In genomic region chr21:34817821-34818662, GRCh38 we compare ENCODE assay signal across 1 cellular context.
A peak's percentile ranks its signal among the peaks of the same experiment; 100 is the strongest.
TF ChIP-seq lines count a peak whose summit lies in the region.

No MANE protein-coding gene starts in this region.

TF ChIP-seq in HepG2, 621 proteins besides CTCF, POLR2A, EP300 and RAD21 (continued from another document and continues in another):
- TF ChIP-seq ATF2 (CRISPR knock-in tag; IDR thresholded peaks at IDR 0.05) (no peak), REST (IDR thresholded peaks at IDR 0.05; ENCODE audit: borderline replicate concordance in 1 of 2, low read depth in 1 of 2, low read length in 2 of 2) (peak in 1 of 2 experiments; percentile 10; a peak in 1 of 4 replicates), TOE1 (CRISPR knock-in tag; IDR thresholded peaks at IDR 0.05) (no peak), CREBL2 (CRISPR knock-in tag; IDR thresholded peaks at IDR 0.05; ENCODE audit: borderline replicate concordance) (no peak), ZNF501 (CRISPR knock-in tag; IDR thresholded peaks at IDR 0.05) (peak; percentile 67), ZNF878 (CRISPR knock-in tag; IDR thresholded peaks at IDR 0.05) (peak; percentile 71; the same call in 1 of the 2 replicates), ZFP62 (CRISPR knock-in tag; IDR thresholded peaks at IDR 0.05) (no peak), HMG20A (CRISPR knock-in tag; IDR thresholded peaks at IDR 0.05; ENCODE audit: borderline replicate concordance) (peak; percentile 69; the same call in 1 of the 2 replicates), ZGPAT (CRISPR knock-in tag; IDR thresholded peaks at IDR 0.05) (peak; percentile 71), ZNF619 (CRISPR knock-in tag; IDR thresholded peaks at IDR 0.05) (no peak), FOXM1 (CRISPR knock-in tag; IDR thresholded peaks at IDR 0.05) (no peak), ZFYVE20 (CRISPR knock-in tag; IDR thresholded peaks at IDR 0.05; ENCODE audit: borderline replicate concordance, low read depth) (no peak), ZNF292 (CRISPR knock-in tag; IDR thresholded peaks at IDR 0.05; ENCODE audit: borderline replicate concordance, low read depth) (peak; percentile 94; the same call in 1 of the 2 replicates), PRPF4 (IDR thresholded peaks at IDR 0.05; ENCODE audit: low read depth, low read length, poor library complexity, severe bottlenecking) (no peak), ZNF3 (CRISPR knock-in tag; IDR thresholded peaks at IDR 0.05) (no peak), GZF1 (CRISPR knock-in tag; IDR thresholded peaks at IDR 0.05) (no peak), NCOA2 (CRISPR knock-in tag; IDR thresholded peaks at IDR 0.05) (peak; percentile 71), SIN3A (IDR thresholded peaks at IDR 0.05; ENCODE audit: borderline replicate concordance, low read depth, low read length) (peak; percentile 81; the same call in 1 of the 2 replicates), MED8 (CRISPR knock-in tag; IDR thresholded peaks at IDR 0.05; ENCODE audit: insufficient replicate concordance) (no peak), ZNF784 (CRISPR knock-in tag; IDR thresholded peaks at IDR 0.05; ENCODE audit: borderline replicate concordance) (no peak), REL (CRISPR knock-in tag; conservative IDR thresholded peaks at IDR 0.05) (no peak), RARA (CRISPR knock-in tag; IDR thresholded peaks at IDR 0.05) (peak; percentile 45; the same call in 1 of the 2 replicates), HOXA5 (CRISPR knock-in tag; IDR thresholded peaks at IDR 0.05) (no peak), SAFB2 (CRISPR knock-in tag; IDR thresholded peaks at IDR 0.05; ENCODE audit: borderline replicate concordance, low read depth) (peak; percentile 29; the same call in 1 of the 2 replicates), ZNF883 (CRISPR knock-in tag; IDR thresholded peaks at IDR 0.05; ENCODE audit: not compliant biosample characterization) (no peak), ZBTB21 (CRISPR knock-in tag; IDR thresholded peaks at IDR 0.05) (no peak), ZBTB7A (CRISPR knock-in tag; IDR thresholded peaks at IDR 0.05) (peak; percentile 70; the same call in 1 of the 2 replicates), ATF7-NPFF (CRISPR knock-in tag; IDR thresholded peaks at IDR 0.05; ENCODE audit: low read depth) (no peak), KLF13 (CRISPR knock-in tag; IDR thresholded peaks at IDR 0.05) (no peak), SALL1 (CRISPR knock-in tag; IDR thresholded peaks at IDR 0.05) (peak; percentile 89), SNAI1 (CRISPR knock-in tag; IDR thresholded peaks at IDR 0.05; ENCODE audit: borderline replicate concordance) (no peak), SMARCE1 (IDR thresholded peaks at IDR 0.05; ENCODE audit: borderline replicate concordance) (no peak), ATF1 (CRISPR knock-in tag; IDR thresholded peaks at IDR 0.05) (no peak), TOPORS (CRISPR knock-in tag; IDR thresholded peaks at IDR 0.05) (no peak), STAG1 (CRISPR knock-in tag; IDR thresholded peaks at IDR 0.05) (no peak), ZSCAN25 (CRISPR knock-in tag; IDR thresholded peaks at IDR 0.05) (0 out of 2 replicates have a peak, but pooled peaks have one; percentile 21), MAZ (IDR thresholded peaks at IDR 0.05; ENCODE audit: borderline replicate concordance, low read depth, low read length) (peak; percentile 67; the same call in 1 of the 2 replicates), MAZ (CRISPR knock-in tag; IDR thresholded peaks at IDR 0.05; ENCODE audit: low read depth) (0 out of 2 replicates have a peak, but pooled peaks have one; percentile 53), ZNF780A (CRISPR knock-in tag; IDR thresholded peaks at IDR 0.05) (no peak), ZBTB40 (IDR thresholded peaks at IDR 0.05) (no peak), ZBTB40 (CRISPR knock-in tag; IDR thresholded peaks at IDR 0.05) (peak; percentile 38; the same call in 1 of the 2 replicates), MBD4 (IDR thresholded peaks at IDR 0.05; ENCODE audit: borderline replicate concordance, low read length) (no peak), LCORL (IDR thresholded peaks at IDR 0.05) (no peak), LCORL (CRISPR knock-in tag; IDR thresholded peaks at IDR 0.05) (no peak), RFXAP (CRISPR knock-in tag; IDR thresholded peaks at IDR 0.05; ENCODE audit: borderline replicate concordance) (peak; percentile 45; the same call in 1 of the 2 replicates)
